In the genomic region with DNA sequence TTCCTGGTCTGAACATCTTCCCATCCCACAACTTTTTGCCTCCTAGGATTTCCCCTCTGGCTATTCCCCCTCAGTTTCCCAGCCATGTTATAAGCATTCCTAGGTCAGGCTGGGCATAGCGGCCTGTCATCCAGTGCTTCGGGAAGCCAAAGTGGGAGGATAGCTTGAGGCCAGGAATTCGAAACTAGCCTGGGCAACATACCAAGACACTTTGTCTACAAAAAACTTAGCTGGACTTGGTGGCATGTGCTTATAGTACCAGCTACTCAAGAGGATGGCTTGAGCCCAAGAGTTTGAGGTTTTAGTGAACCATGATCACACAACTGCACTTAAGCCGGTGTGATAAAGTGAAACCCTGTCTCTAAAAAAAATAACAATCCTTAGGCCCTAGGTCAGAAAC, we compare ENCODE assay signal across 22 cellular contexts.
DNase-seq lines count a peak whose midpoint lies in the region; ATAC-seq lines count a peak whose summit lies in the region.
"Had no signal": no experiment of that assay in that cellular context is flagged by ENCODE, and none has a peak within 500 bp of the region (broad histone marks: within the 10 kb centered on the region; RNA-seq: fewer than 3 reads in every experiment).

No MANE protein-coding gene starts in this region.

- no peak overlapping the region for H2BK120ac ChIP-seq in neuronal stem cell (ENCODE audit: low read depth, low read length)

- H2AFZ ChIP-seq in neuronal stem cell (ENCODE audit: low read length): peak overlapping the region; percentile 15

- peak overlapping the region in 1 of 10 donors; percentile 79 for H3K27ac Mint-ChIP-seq in naive thymus-derived CD8-positive, alpha-beta T cell
- H3K27ac Mint-ChIP-seq: nephron had no signal

- no peak overlapping the region for H3K9ac ChIP-seq in neuronal stem cell (ENCODE audit: low read depth, low read length, poor library complexity)

- H3K4me3 Mint-ChIP-seq in naive thymus-derived CD8-positive, alpha-beta T cell: no peak overlapping the region
- H3K4me3 Mint-ChIP-seq: nephron had no signal

- intact Hi-C loops in left cardiac atrium (cut with DNase I) (no loop called here), left colon (cut with DNase I, micrococcal nuclease) (no loop called here)

- no peaks in the 10 kb centered on the region for H3K79me1 ChIP-seq in neuronal stem cell (ENCODE audit: low read depth, low read length)

- no peaks in the 10 kb centered on the region for H3K36me3 ChIP-seq in SJCRH30
- no peaks in the 10 kb centered on the region for H3K36me3 ChIP-seq in neuronal stem cell (replicated peaks in 1 of 2; ENCODE audit: control insufficient read depth in 2 of 2, insufficient read depth in 2 of 2, low read length in 2 of 2)
- H3K36me3 ChIP-seq: cardiac muscle cell, vagina had no signal

- H3K27me3 ChIP-seq in SJCRH30 (peaks cover 5% of the 10 kb centered on the region; the same call in 1 of the 2 replicates), neuronal stem cell (ENCODE audit: control insufficient read depth in 3 of 3, insufficient read depth in 3 of 3, low read depth in 1 of 3, low read length in 3 of 3) (no peaks in the 10 kb centered on the region)
- H3K27me3 ChIP-seq: cardiac muscle cell, vagina had no signal

- H3K9me3 Mint-ChIP-seq in naive thymus-derived CD8-positive, alpha-beta T cell: peaks cover 0 to 29% (median 0%) of the 10 kb centered on the region in 9 donors
- H3K9me3 Mint-ChIP-seq: nephron had no signal

- H2BK12ac ChIP-seq in neuronal stem cell (ENCODE audit: low read length): no peak overlapping the region

- no peak overlapping the region for H3K14ac ChIP-seq in neuronal stem cell (ENCODE audit: low read length)

- H3K27me3 Mint-ChIP-seq in naive thymus-derived CD8-positive, alpha-beta T cell: peaks cover 0 to 10% (median 0%) of the 10 kb centered on the region in 5 donors

- no peak overlapping the region for H3K4ac ChIP-seq in neuronal stem cell (ENCODE audit: low read length)

- WGBS in neuronal stem cell (ENCODE audit: extremely low coverage in 2 of 2, insufficient read length in 2 of 2, insufficient replicate concordance in 1 of 2), 2 donors: no CpG with 5 or more reads among the region's 4 CpGs

- no peak overlapping the region for H4K8ac ChIP-seq in neuronal stem cell (ENCODE audit: low read depth, low read length)

- no peak overlapping the region for H2BK15ac ChIP-seq in neuronal stem cell (ENCODE audit: low read length)

- no peaks in the 10 kb centered on the region for H3K4me1 Mint-ChIP-seq in naive thymus-derived CD8-positive, alpha-beta T cell

- H3K27ac ChIP-seq in SJCRH30 (no peak overlapping the region), neuronal stem cell (replicated peaks; ENCODE audit: low read length) (no peak overlapping the region)
- H3K27ac ChIP-seq: cardiac muscle cell, dorsolateral prefrontal cortex, vagina had no signal

- no peak overlapping the region for H3K18ac ChIP-seq in neuronal stem cell (ENCODE audit: low read length)

- ATAC-seq in left cardiac atrium (peak; percentile 82 to 89), left colon (no peak)
- no peak for ATAC-seq in naive thymus-derived CD8-positive, alpha-beta T cell

- no peak overlapping the region for H3K23ac ChIP-seq in neuronal stem cell (ENCODE audit: low read depth, low read length, poor library complexity)

- H2BK5ac ChIP-seq in neuronal stem cell (ENCODE audit: low read length): no peak overlapping the region

- H3K9me3 ChIP-seq in SJCRH30 (replicated peaks) (0 out of 2 replicates have a peak, but pooled peaks cover 4% of the 10 kb centered on the region), neuronal stem cell (replicated peaks in 1 of 2; ENCODE audit: control insufficient read depth in 2 of 2, insufficient read depth in 1 of 2, low read depth in 1 of 2, low read length in 2 of 2) (peaks cover 0 to 4% of the 10 kb centered on the region in 2 donors)
- H3K9me3 ChIP-seq: vagina had no signal

- H3K36me3 Mint-ChIP-seq in naive thymus-derived CD8-positive, alpha-beta T cell: no peaks in the 10 kb centered on the region

- DNase-seq in Daoy (ENCODE audit: low read depth): peak; percentile 5
- peak; percentile 35 to 52 for DNase-seq in SJCRH30
- no peak for DNase-seq in left cardiac atrium
- DNase-seq in neuronal stem cell (ENCODE audit: low spot score): no peak
- DNase-seq in ecto neural progenitor cell (ENCODE audit: low spot score): no peak
- no peak for DNase-seq in SIG-M5 treated with dmso at 0.1 percent for 504 hours (lab: John Stamatoyannopoulos, UW; ENCODE audit: unreplicated experiment)
- no peak for DNase-seq in naive thymus-derived CD8-positive, alpha-beta T cell
- no peak for DNase-seq in left colon
- DNase-seq: activated gamma-delta T cell; DMS53; dorsolateral prefrontal cortex; KG1; mesenchymal stem cell; NCI-H1092 treated with DMSO at 0.1 percent for 48 hours; NCI-H2107; NCI-H510A treated with DMSO at 0.1 percent for 48 hours; posterior cingulate gyrus; stimulated activated CD4-positive, alpha-beta T cell treated with anti-CD3 and anti-CD28 coated beads, Interleukin-4, amount 100 ng/mL, for 4 hours had no signal

- H3K4me1 ChIP-seq in SJCRH30: peaks cover 12% of the 10 kb centered on the region; the same call in 1 of the 2 replicates
- H3K4me1 ChIP-seq in neuronal stem cell (ENCODE audit: control insufficient read depth in 2 of 2, insufficient read depth in 1 of 2, low read depth in 1 of 2, low read length in 2 of 2): no peaks in the 10 kb centered on the region
- H3K4me1 ChIP-seq: vagina had no signal

- H3K4me2 ChIP-seq in neuronal stem cell (ENCODE audit: insufficient read depth, low read length, poor library complexity, severe bottlenecking): no peak overlapping the region
- H3K4me2 ChIP-seq: smooth muscle cell had no signal

- no peak overlapping the region for H3K4me3 ChIP-seq in SJCRH30
- H3K4me3 ChIP-seq in neuronal stem cell (ENCODE audit: low read length in 2 of 2): no peak overlapping the region
- H3K4me3 ChIP-seq: cardiac muscle cell, dorsolateral prefrontal cortex, smooth muscle cell, vagina had no signal

- H4K91ac ChIP-seq in neuronal stem cell (ENCODE audit: low read depth, low read length, poor library complexity): no peak overlapping the region

- H2AK5ac ChIP-seq in neuronal stem cell (ENCODE audit: low read depth, low read length): no peak overlapping the region

- POLR2A ChIA-PET in naive thymus-derived CD8-positive, alpha-beta T cell (lab: Charles Lee): no interaction called here

Comparison
In these comparisons a context has a peak if more than half of its experiments do, and no peak if none do; other contexts are left out.
1. DNase-seq: peak in Daoy (single experiment) and SJCRH30 (2 of 2); none in left cardiac atrium (single experiment), neuronal stem cell (single experiment), ecto neural progenitor cell (single experiment), SIG-M5 treated with dmso at 0.1 percent for 504 hours (single experiment), naive thymus-derived CD8-positive, alpha-beta T cell (0 of 10) and left colon (0 of 2).
2. ATAC-seq: peak in left cardiac atrium (2 of 2); none in naive thymus-derived CD8-positive, alpha-beta T cell (0 of 2) and left colon (single experiment).